10 cellular contexts compared by ENCODE assay signal in genomic region chr19:29467824-29468401, GRCh38. TPM values are rescaled to one million over a fixed set of nuclear protein-coding genes. Genes with fewer than 3 reads are reported as not detected.
DNase-seq lines count a peak whose midpoint lies in the region; ATAC-seq, FAIRE-seq and TF ChIP-seq lines count a peak whose summit lies in the region.
"Had no signal": no experiment of that assay in that cellular context is flagged by ENCODE, and none has a peak within 500 bp of the region (broad histone marks: within the 10 kb centered on the region; RNA-seq: fewer than 3 reads in every experiment).

No MANE protein-coding gene starts in this region.

- no peak overlapping the region for H3K4me3 Mint-ChIP-seq in stimulated activated memory B cell treated with anti-CD40 and anti-IgM and Interleukin-4, amounts not matched to agents 10 μg/mL and 1 μg/mL and 100 μg/mL, for 72 hours
- H3K4me3 Mint-ChIP-seq: stimulated activated naive CD8-positive, alpha-beta T cell treated with anti-CD3 and anti-CD28 coated beads, Interleukin-15, Interleukin-2, amounts not matched to agents 100 ng/mL and 50 ng/mL, for 24 hours; T-helper 1 cell treated with Interleukin-12 subunit alpha and Interleukin-12 subunit beta and Interleukin-4 antibody, amounts not matched to agents 30 μg/mL and 1 μg/mL, for 36 hours had no signal

- no peak overlapping the region for H3K27ac ChIP-seq in MM.1S (ENCODE audit: low read length)

- H3F3A ChIP-seq in MM.1S (ENCODE audit: insufficient read depth, low read length), result no peaks in the 10 kb centered on the region

- H3K27ac Mint-ChIP-seq in stimulated activated memory B cell treated with anti-CD40 and anti-IgM and Interleukin-4, amounts not matched to agents 10 μg/mL and 1 μg/mL and 100 μg/mL, for 72 hours, result no peak overlapping the region
- H3K27ac Mint-ChIP-seq: stimulated activated naive CD8-positive, alpha-beta T cell treated with anti-CD3 and anti-CD28 coated beads, Interleukin-15, Interleukin-2, amounts not matched to agents 100 ng/mL and 50 ng/mL, for 24 hours; T-helper 1 cell treated with Interleukin-12 subunit alpha and Interleukin-12 subunit beta and Interleukin-4 antibody, amounts not matched to agents 30 μg/mL and 1 μg/mL, for 36 hours had no signal

- no peaks in the 10 kb centered on the region for H3K9me3 ChIP-seq in MM.1S (replicated peaks; ENCODE audit: insufficient read depth, low read length)

- H3K4me2 ChIP-seq in MM.1S (ENCODE audit: low read depth, low read length), result no peak overlapping the region

- no peaks in the 10 kb centered on the region for H3K27me3 Mint-ChIP-seq in stimulated activated memory B cell treated with anti-CD40 and anti-IgM and Interleukin-4, amounts not matched to agents 10 μg/mL and 1 μg/mL and 100 μg/mL, for 72 hours

- TF ChIP-seq CTCF in MM.1S (IDR thresholded peaks at IDR 0.05; ENCODE audit: low read length), result peak; percentile 65

- no peaks in the 10 kb centered on the region for H3K4me1 ChIP-seq in MM.1S (ENCODE audit: low read length)

- no peaks in the 10 kb centered on the region for H3K9me2 ChIP-seq in MM.1S (replicated peaks; ENCODE audit: insufficient read depth, low read length)

- no peak for ATAC-seq in stimulated activated memory B cell treated with anti-CD40 and anti-IgM and Interleukin-4, amounts not matched to agents 10 μg/mL and 1 μg/mL and 100 μg/mL, for 72 hours

- H2AFZ ChIP-seq in MM.1S (ENCODE audit: low read length), result no peak overlapping the region

- no peaks in the 10 kb centered on the region for H3K4me1 Mint-ChIP-seq in stimulated activated memory B cell treated with anti-CD40 and anti-IgM and Interleukin-4, amounts not matched to agents 10 μg/mL and 1 μg/mL and 100 μg/mL, for 72 hours

- no peak for TF ChIP-seq POLR2A in GM12891 (IDR thresholded peaks at IDR 0.05; ENCODE audit: low read depth, low read length)

- H3K4me3 ChIP-seq in MM.1S (ENCODE audit: low read length), result no peak overlapping the region

- DNase-seq in DMS 273 (lab: John Stamatoyannopoulos, UW; ENCODE audit: unreplicated experiment), result peak; percentile 60
- DNase-seq in DMS 273 treated with DMSO at 0.1 percent for 48 hours (lab: John Stamatoyannopoulos, UW), result no peak
- DNase-seq in MM.1S, result peak; percentile 43
- DNase-seq in activated CD4-positive, alpha-beta T cell treated with anti-CD3 and anti-CD28 coated beads, Interleukin-2, amount 50 U/mL, for 1 hour, result peak; percentile 4
- DNase-seq in mucosa of gallbladder (ENCODE audit: low spot score), result peak; percentile 4
- DNase-seq in GM12891 (ENCODE audit: insufficient read length, low spot score), result no peak
- no peak for DNase-seq in NCI-H2081 (lab: John Stamatoyannopoulos, UW)

- H3K9me3 Mint-ChIP-seq in stimulated activated memory B cell treated with anti-CD40 and anti-IgM and Interleukin-4, amounts not matched to agents 10 μg/mL and 1 μg/mL and 100 μg/mL, for 72 hours, result peaks cover 12% of the 10 kb centered on the region
- H3K9me3 Mint-ChIP-seq: stimulated activated naive CD8-positive, alpha-beta T cell treated with anti-CD3 and anti-CD28 coated beads, Interleukin-15, Interleukin-2, amounts not matched to agents 100 ng/mL and 50 ng/mL, for 24 hours; T-helper 1 cell treated with Interleukin-12 subunit alpha and Interleukin-12 subunit beta and Interleukin-4 antibody, amounts not matched to agents 30 μg/mL and 1 μg/mL, for 36 hours had no signal

- FAIRE-seq in GM12891 (lab: Jason Lieb, UNC), result no peak

- no peaks in the 10 kb centered on the region for H3K79me2 ChIP-seq in MM.1S (ENCODE audit: low read length)

- H3K9ac ChIP-seq in MM.1S (ENCODE audit: low read length), result no peak overlapping the region

- H3K27me3 ChIP-seq in MM.1S (replicated peaks; ENCODE audit: insufficient read depth, low read length), result peaks cover 61% of the 10 kb centered on the region

- no peaks in the 10 kb centered on the region for H3K36me3 ChIP-seq in MM.1S (replicated peaks; ENCODE audit: insufficient read depth, low read length)

- no peaks in the 10 kb centered on the region for H3K36me3 Mint-ChIP-seq in stimulated activated memory B cell treated with anti-CD40 and anti-IgM and Interleukin-4, amounts not matched to agents 10 μg/mL and 1 μg/mL and 100 μg/mL, for 72 hours

- no peaks in the 10 kb centered on the region for H4K20me1 ChIP-seq in MM.1S (ENCODE audit: insufficient read depth, low read length)

TF ChIP-seq in GM12891, 5 proteins besides CTCF, POLR2A, EP300 and RAD21:
- TF ChIP-seq POU2F2 (IDR thresholded peaks at IDR 0.05; ENCODE audit: low read depth, low read length), result no peak
- TF ChIP-seq TAF1 (IDR thresholded peaks at IDR 0.05; ENCODE audit: low read depth, low read length), result no peak
- no peak for TF ChIP-seq PAX5 (IDR thresholded peaks at IDR 0.05; ENCODE audit: insufficient read depth, low read length, severe bottlenecking)
- TF ChIP-seq SPI1 (IDR thresholded peaks at IDR 0.05; ENCODE audit: low read depth, low read length), result no peak
- TF ChIP-seq POLR2AphosphoS5 (IDR thresholded peaks at IDR 0.05; ENCODE audit: low read depth, low read length), result no peak

RNA-seq across cellular contexts. Expression of gene VSTM2B, which starts 57.9 kb away (rescaled TPM):
- 0.17 TPM for total RNA-seq in mucosa of gallbladder
- not detected for polyA plus RNA-seq in GM12891 (2012; ENCODE audit: low read depth, missing spikeins)

Comparison
In these comparisons a context has a peak if more than half of its experiments do, and no peak if none do; other contexts are left out.
1. DNase-seq: peak in DMS 273 (single experiment), MM.1S (single experiment), activated CD4-positive, alpha-beta T cell treated with anti-CD3 and anti-CD28 coated beads, Interleukin-2, amount 50 U/mL, for 1 hour (single experiment) and mucosa of gallbladder (single experiment); none in DMS 273 treated with DMSO at 0.1 percent for 48 hours (single experiment), GM12891 (single experiment) and NCI-H2081 (0 of 2).